ENCODE assay signal across 1 cellular context in genomic region chr12:29640589-29641345, GRCh38.
TF ChIP-seq lines count a peak whose summit lies in the region.

No MANE protein-coding gene starts in this region.

TF ChIP-seq in liver, 16 proteins besides CTCF, POLR2A, EP300 and RAD21 (continued from another document):
- TF ChIP-seq NR2F2 (IDR thresholded peaks at IDR 0.05), result no peak
- no peak for TF ChIP-seq GABPA (IDR thresholded peaks at IDR 0.05 in 1 of 2, conservative IDR thresholded peaks at IDR 0.05 in 1 of 2)
- TF ChIP-seq ATF3 (IDR thresholded peaks at IDR 0.05), result no peak
